In genomic region chr2:120842456-120843439, GRCh38 we compare ENCODE assay signal across 25 cellular contexts.
DNase-seq lines count a peak whose midpoint lies in the region; ATAC-seq lines count a peak whose summit lies in the region.
"Had no signal": no experiment of that assay in that cellular context is flagged by ENCODE, and none has a peak within 500 bp of the region (broad histone marks: within the 10 kb centered on the region; RNA-seq: fewer than 3 reads in every experiment).

No MANE protein-coding gene starts in this region.

- ATAC-seq in left ventricle myocardium superior (no peak), Right ventricle myocardium superior (ENCODE audit: poor library complexity) (no peak), HG02798 (IDR thresholded peaks at IDR 0.05; ENCODE audit: poor library complexity, unreplicated experiment) (no peak), GM18873 (IDR thresholded peaks at IDR 0.05; ENCODE audit: low FRiP score, unreplicated experiment) (no peak), GM21515 (IDR thresholded peaks at IDR 0.05; ENCODE audit: unreplicated experiment) (no peak)
- ATAC-seq: activated T-cell treated with anti-CD3 and anti-CD28 coated beads, Interleukin-2, amount 50 U/mL, for 72 hours; Right ventricle myocardium inferior; stimulated activated memory B cell treated with anti-CD40 and anti-IgM and Interleukin-4, amounts not matched to agents 10 μg/mL and 1 μg/mL and 100 μg/mL, for 72 hours had no signal

- no peak overlapping the region for H3K14ac ChIP-seq in trophoblast cell (ENCODE audit: low read length)

- H3K4me1 ChIP-seq in trophoblast cell (ENCODE audit: control insufficient read depth in 1 of 2, insufficient read depth in 2 of 2, low read length in 2 of 2), result no peaks in the 10 kb centered on the region
- H3K4me1 ChIP-seq: prostate gland had no signal

- no peaks in the 10 kb centered on the region for H3K9me3 ChIP-seq in trophoblast cell (ENCODE audit: insufficient read depth, low read depth, low read length)
- H3K9me3 ChIP-seq: neutrophil, prostate gland, sigmoid colon had no signal

- H2BK12ac ChIP-seq in trophoblast cell (ENCODE audit: low read length), result no peak overlapping the region

- no peak overlapping the region for H3K23ac ChIP-seq in trophoblast cell (ENCODE audit: low read length)

- no peaks in the 10 kb centered on the region for H3K79me1 ChIP-seq in trophoblast cell (ENCODE audit: low read length)

- H3K27me3 ChIP-seq in trophoblast cell (ENCODE audit: insufficient read depth, low read length), result no peaks in the 10 kb centered on the region
- H3K27me3 ChIP-seq: sigmoid colon had no signal

- H3K4me3 ChIP-seq in trophoblast cell (ENCODE audit: low read depth, low read length), result no peak overlapping the region
- H3K4me3 ChIP-seq: PC-9, prostate gland, sigmoid colon had no signal

- H4K12ac ChIP-seq in trophoblast cell (ENCODE audit: low read depth, low read length), result no peak overlapping the region

- no peak overlapping the region for H2BK120ac ChIP-seq in trophoblast cell (ENCODE audit: insufficient read depth, low read length, poor library complexity)

- no peak overlapping the region for H2AFZ ChIP-seq in trophoblast cell (ENCODE audit: insufficient read depth, low read length, poor library complexity)
- H2AFZ ChIP-seq: PC-9 had no signal

- no peak overlapping the region for H4K91ac ChIP-seq in trophoblast cell (ENCODE audit: low read depth, low read length)

- DNase-seq in left ventricle myocardium superior, result peak; percentile 3
- DNase-seq in Right ventricle myocardium superior, result no peak
- DNase-seq in fibroblast of peridontal ligament (ENCODE audit: extremely low read depth), result peak; percentile 33
- no peak for DNase-seq in trophoblast cell
- no peak for DNase-seq in retina
- DNase-seq: activated CD4-positive, alpha-beta memory T cell treated with anti-CD3 and anti-CD28 coated beads for 36 hours; activated CD4-positive, alpha-beta T cell treated with anti-CD3 and anti-CD28 coated beads for 1 hour; activated naive CD4-positive, alpha-beta T cell treated with Interleukin-2 at 50 U/mL for 16 hours; activated T-cell treated with anti-CD3 and anti-CD28 coated beads, Interleukin-2, amount 50 U/mL, for 72 hours; CD4-positive, CD25-positive, alpha-beta regulatory T cell; glutamatergic neuron; H7; Karpas-422; NCI-H1417; NCI-H2029 treated with DMSO at 0.1 percent for 48 hours; NCI-H524 treated with DMSO at 0.1 percent for 48 hours; PC-9; sigmoid colon had no signal

- no peak overlapping the region for H2AK5ac ChIP-seq in trophoblast cell (ENCODE audit: low read length)

- H3K9ac ChIP-seq in trophoblast cell (ENCODE audit: low read length), result peak overlapping the region; percentile 11

- no peak overlapping the region for H2BK5ac ChIP-seq in trophoblast cell (ENCODE audit: low read depth, low read length, poor library complexity)

- no CpG with 5 or more reads among the region's 12 CpGs for WGBS in trophoblast cell (ENCODE audit: extremely low coverage, insufficient coverage, insufficient read length)

- H3K79me2 ChIP-seq in trophoblast cell (ENCODE audit: control insufficient read depth, insufficient read depth, low read length, poor library complexity), result no peaks in the 10 kb centered on the region

- no peaks in the 10 kb centered on the region for H3K36me3 ChIP-seq in trophoblast cell (ENCODE audit: control insufficient read depth in 1 of 2, insufficient read depth in 2 of 2, low read length in 2 of 2)
- H3K36me3 ChIP-seq: neutrophil, prostate gland, sigmoid colon had no signal

- H3K18ac ChIP-seq in trophoblast cell (ENCODE audit: low read length), result no peak overlapping the region

- no peak overlapping the region for H3K27ac ChIP-seq in trophoblast cell (ENCODE audit: low read depth, low read length)
- H3K27ac ChIP-seq: neutrophil, PC-9, prostate gland, sigmoid colon had no signal

- H3K4me2 ChIP-seq in trophoblast cell (ENCODE audit: low read length), result no peak overlapping the region
- H3K4me2 ChIP-seq: PC-9 had no signal

- no peak overlapping the region for H4K8ac ChIP-seq in trophoblast cell (ENCODE audit: low read depth, low read length)

- no peak overlapping the region for H3K4ac ChIP-seq in trophoblast cell (ENCODE audit: low read depth, low read length)

- intact Hi-C loops in left ventricle myocardium superior (cut with micrococcal nuclease), result no loop called here
- intact Hi-C loops in Right ventricle myocardium superior (cut with DNase I), result no loop called here

Comparison
In these comparisons a context has a peak if more than half of its experiments do, and no peak if none do; other contexts are left out.
1. DNase-seq: peak in left ventricle myocardium superior (single experiment) and fibroblast of peridontal ligament (single experiment); none in Right ventricle myocardium superior (single experiment), trophoblast cell (0 of 2) and retina (single experiment).